In the genomic region with DNA sequence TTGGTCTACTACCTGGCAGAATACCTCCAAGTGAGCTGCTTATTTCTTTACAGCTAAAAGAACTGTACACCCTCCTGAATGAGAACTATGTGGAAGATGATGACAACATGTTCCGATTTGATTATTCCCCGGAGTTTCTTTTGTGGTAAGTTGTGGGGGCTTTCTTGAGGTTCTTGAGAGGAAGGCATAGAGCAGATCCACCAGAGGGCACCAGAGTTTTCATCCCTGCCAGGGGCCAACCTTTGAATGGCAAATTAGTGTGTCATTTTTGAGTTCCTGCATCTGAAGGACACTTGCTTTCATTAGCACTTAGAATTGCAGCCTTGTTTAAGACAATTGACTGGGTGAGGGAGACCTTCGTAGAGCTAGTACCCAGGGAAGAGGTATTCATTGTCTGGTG, we compare ENCODE assay signal across 8 cellular contexts. TPM values are rescaled to one million over a fixed set of nuclear protein-coding genes. Genes with fewer than 3 reads are reported as not detected.
DNase-seq lines count a peak whose midpoint lies in the region; ATAC-seq and TF ChIP-seq lines count a peak whose summit lies in the region.

No MANE protein-coding gene starts in this region.

- H3K27me3 ChIP-seq in BE2C = no peaks in the 10 kb centered on the region
- H3K27me3 ChIP-seq in liver (ENCODE audit: control insufficient read depth in 4 of 4, insufficient read depth in 4 of 4, low read length in 3 of 4) = no peaks in the 10 kb centered on the region
- no peaks in the 10 kb centered on the region for H3K27me3 ChIP-seq in prostate gland (replicated peaks; ENCODE audit: insufficient read depth)

- H3K4me1 ChIP-seq in BE2C (no peaks in the 10 kb centered on the region), liver (ENCODE audit: control insufficient read depth in 4 of 4, insufficient read depth in 4 of 4, low read length in 3 of 4) (peaks cover 9 to 25% (median 19%) of the 10 kb centered on the region in 4 donors), prostate gland (replicated peaks) (peaks cover 10% of the 10 kb centered on the region)

- no peak overlapping the region for H3K9ac ChIP-seq in liver (ENCODE audit: low read depth in 1 of 2, low read length in 2 of 2)

- TF ChIP-seq CTCF in BE2C (IDR thresholded peaks at IDR 0.05; ENCODE audit: low read depth, low read length) = peak; percentile 83
- TF ChIP-seq CTCF in liver (IDR thresholded peaks at IDR 0.05; ENCODE audit: low read depth, low read length, missing input control) = peak; percentile 28
- peak in 2 of 4 experiments; percentile 37 to 46 for TF ChIP-seq CTCF in prostate gland (IDR thresholded peaks at IDR 0.05)

- peak overlapping the region; percentile 69 for H3K27ac ChIP-seq in angular gyrus (ENCODE audit: low read depth, low read length)
- H3K27ac ChIP-seq in liver (ENCODE audit: low read depth in 1 of 2, low read length in 2 of 2) = peak overlapping the region in 1 of 2 donors; percentile 9
- no peak overlapping the region for H3K27ac ChIP-seq in prostate gland

- H3K36me3 ChIP-seq in BE2C = peaks cover 84% of the 10 kb centered on the region
- H3K36me3 ChIP-seq in liver (ENCODE audit: control insufficient read depth in 4 of 4, insufficient read depth in 3 of 4, low read depth in 1 of 4, low read length in 3 of 4) = peaks cover 13 to 48% (median 37%) of the 10 kb centered on the region in 4 donors
- H3K36me3 ChIP-seq in prostate gland = peaks cover 6 to 18% of the 10 kb centered on the region in 2 donors

- H3K36me3 Mint-ChIP-seq in T-cell = peaks cover 54% of the 10 kb centered on the region

- no peak for ATAC-seq in T-cell (replicated peaks in 1 of 4)

- intact Hi-C loops in prostate gland (cut with DNase I) = no loop called here

- WGBS in liver = 82% methylated on average over 3 of the region's 3 CpGs
- WGBS in prostate gland = 78% methylated on average over 3 of the region's 3 CpGs

- H3K9me3 ChIP-seq in BE2C = no peaks in the 10 kb centered on the region
- no peaks in the 10 kb centered on the region for H3K9me3 ChIP-seq in liver (ENCODE audit: control insufficient read depth in 4 of 4, low read length in 3 of 4)
- no peaks in the 10 kb centered on the region for H3K9me3 ChIP-seq in prostate gland

- no peaks in the 10 kb centered on the region for H3K4me1 Mint-ChIP-seq in T-cell

- H3K9me3 Mint-ChIP-seq in T-cell = no peaks in the 10 kb centered on the region

- TF ChIP-seq POLR2A in prostate gland (IDR thresholded peaks at IDR 0.05) = no peak

- peak; percentile 19 to 56 for TF ChIP-seq RAD21 in liver (IDR thresholded peaks at IDR 0.05)

- DNase-seq in BE2C = peak; percentile 49
- DNase-seq in HT1080 (ENCODE audit: low read depth) = peak; percentile 35
- no peak for DNase-seq in SHP77 (lab: John Stamatoyannopoulos, UW)
- no peak for DNase-seq in COLO668 (lab: John Stamatoyannopoulos, UW; ENCODE audit: unreplicated experiment)
- no peak for DNase-seq in prostate gland (ENCODE audit: low spot score)
- no peak for DNase-seq in T-cell

- H3K27ac Mint-ChIP-seq in T-cell = no peak overlapping the region

- no peak overlapping the region for H3K4me3 Mint-ChIP-seq in T-cell

- no peaks in the 10 kb centered on the region for H3K27me3 Mint-ChIP-seq in T-cell

- no peak overlapping the region for H3K4me3 ChIP-seq in BE2C (ENCODE audit: low read depth, low read length)
- no peak overlapping the region for H3K4me3 ChIP-seq in liver (ENCODE audit: low read depth in 1 of 3, low read length in 3 of 3)
- no peak overlapping the region for H3K4me3 ChIP-seq in prostate gland

- CTCF ChIA-PET in T-cell (lab: Charles Lee) = interaction anchor here in 1 of 2 donors (0.8 to 1.3 kb wide), 2 partner anchors 102 to 967 kb away, joined by 3 read pairs; no protein-coding TSS in a partner anchor

- POLR2A ChIA-PET in T-cell (lab: Charles Lee) = no interaction called here

TF ChIP-seq in liver, 16 proteins besides CTCF, POLR2A, EP300 and RAD21 (continues in another document):
- TF ChIP-seq GABPA (IDR thresholded peaks at IDR 0.05 in 1 of 2, conservative IDR thresholded peaks at IDR 0.05 in 1 of 2) = no peak
- TF ChIP-seq, protein P1, sequence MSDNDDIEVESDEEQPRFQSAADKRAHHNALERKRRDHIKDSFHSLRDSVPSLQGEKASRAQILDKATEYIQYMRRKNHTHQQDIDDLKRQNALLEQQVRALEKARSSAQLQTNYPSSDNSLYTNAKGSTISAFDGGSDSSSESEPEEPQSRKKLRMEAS (IDR thresholded peaks at IDR 0.05) = no peak
- no peak for TF ChIP-seq YY1 (IDR thresholded peaks at IDR 0.05)
- no peak for TF ChIP-seq NR2F2 (IDR thresholded peaks at IDR 0.05)
- TF ChIP-seq, protein P2, sequence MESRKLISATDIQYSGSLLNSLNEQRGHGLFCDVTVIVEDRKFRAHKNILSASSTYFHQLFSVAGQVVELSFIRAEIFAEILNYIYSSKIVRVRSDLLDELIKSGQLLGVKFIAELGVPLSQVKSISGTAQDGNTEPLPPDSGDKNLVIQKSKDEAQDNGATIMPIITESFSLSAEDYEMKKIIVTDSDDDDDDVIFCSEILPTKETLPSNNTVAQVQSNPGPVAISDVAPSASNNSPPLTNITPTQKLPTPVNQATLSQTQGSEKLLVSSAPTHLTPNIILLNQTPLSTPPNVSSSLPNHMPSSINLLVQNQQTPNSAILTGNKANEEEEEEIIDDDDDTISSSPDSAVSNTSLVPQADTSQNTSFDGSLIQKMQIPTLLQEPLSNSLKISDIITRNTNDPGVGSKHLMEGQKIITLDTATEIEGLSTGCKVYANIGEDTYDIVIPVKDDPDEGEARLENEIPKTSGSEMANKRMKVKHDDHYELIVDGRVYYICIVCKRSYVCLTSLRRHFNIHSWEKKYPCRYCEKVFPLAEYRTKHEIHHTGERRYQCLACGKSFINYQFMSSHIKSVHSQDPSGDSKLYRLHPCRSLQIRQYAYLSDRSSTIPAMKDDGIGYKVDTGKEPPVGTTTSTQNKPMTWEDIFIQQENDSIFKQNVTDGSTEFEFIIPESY (IDR thresholded peaks at IDR 0.05) = no peak
- TF ChIP-seq JUND (IDR thresholded peaks at IDR 0.05) = no peak
- no peak for TF ChIP-seq SP1 (IDR thresholded peaks at IDR 0.05)
- no peak for TF ChIP-seq HNF4G (IDR thresholded peaks at IDR 0.05)
- TF ChIP-seq EGR1 (IDR thresholded peaks at IDR 0.05; ENCODE audit: low read depth in 2 of 2) = no peak

RNA-seq across cellular contexts. Expression of a gene that starts 35.0 kb away (rescaled TPM):
- polyA plus RNA-seq in BE2C (2012; ENCODE audit: insufficient read depth, insufficient read length, low read depth) = 327 TPM
- 85.7 and 113 TPM in 2 replicates for total RNA-seq in HT1080 (2014; rRNA removed; shearing (Covaris generic))
- polyA plus RNA-seq in HT1080 (2015; cell fraction: cytosol; rRNA removed) = 65.1 and 86.9 TPM in 2 replicates
- polyA plus RNA-seq in HT1080 (2015; cell fraction: nucleus; rRNA removed) = 96.3 and 119 TPM in 2 replicates
- 10 to 100 TPM; 27.0 to 55.1 TPM for total RNA-seq in liver
- 10 to 100 TPM; 30.2 to 83.7 TPM for polyA plus RNA-seq in liver
- total RNA-seq in prostate gland = 10 to 100 TPM; 39.4 to 68.5 TPM
- 100 to 1,000 TPM in 3 of 5 donors, 10 to 100 TPM in 2; 79.5 to 139 (median 125) TPM for total RNA-seq in T-cell

RNA-seq across cellular contexts. Expression of a gene that starts 36.2 kb away (rescaled TPM):
- polyA plus RNA-seq in BE2C (2012; ENCODE audit: insufficient read depth, insufficient read length, low read depth) = 99.9 TPM
- total RNA-seq in HT1080 (2014; rRNA removed; shearing (Covaris generic)) = 56.2 and 63.9 TPM in 2 replicates
- 72.3 and 229 TPM in 2 replicates for polyA plus RNA-seq in HT1080 (2015; cell fraction: cytosol; rRNA removed)
- polyA plus RNA-seq in HT1080 (2015; cell fraction: nucleus; rRNA removed) = 40.1 and 50.9 TPM in 2 replicates
- total RNA-seq in liver = 1 to 10 TPM in 1 of 2 donors, under 1 TPM in 1; 0.28 to 2.3 TPM
- polyA plus RNA-seq in liver = 1 to 10 TPM; 1.1 to 1.6 TPM
- 100 to 1,000 TPM in 1 of 2 donors, 10 to 100 TPM in 1; 34.7 to 154 TPM for total RNA-seq in prostate gland
- 1 to 10 TPM; 3.1 to 9.9 (median 4.8) TPM for total RNA-seq in T-cell

RNA-seq across cellular contexts. Expression of a gene that starts 39.3 kb away (rescaled TPM):
- polyA plus RNA-seq in BE2C (2012; ENCODE audit: insufficient read depth, insufficient read length, low read depth) = 3.1 TPM
- 3.4 and 3.5 TPM in 2 replicates for total RNA-seq in HT1080 (2014; rRNA removed; shearing (Covaris generic))
- 5.4 and 6.3 TPM in 2 replicates for polyA plus RNA-seq in HT1080 (2015; cell fraction: cytosol; rRNA removed)
- polyA plus RNA-seq in HT1080 (2015; cell fraction: nucleus; rRNA removed) = 18.7 and 25.0 TPM in 2 replicates
- total RNA-seq in liver (10 to 100 TPM in 1 of 2 donors, 1 to 10 TPM in 1; 4.4 to 51.4 TPM), prostate gland (10 to 100 TPM; 18.8 to 23.3 TPM), T-cell (10 to 100 TPM; 28.4 to 48.5 (median 38.9) TPM)
- 10 to 100 TPM; 43.2 to 46.5 TPM for polyA plus RNA-seq in liver

RNA-seq across cellular contexts. Expression of a gene that starts 44.7 kb away (rescaled TPM):
- 42.5 TPM for polyA plus RNA-seq in BE2C (2012; ENCODE audit: insufficient read depth, insufficient read length, low read depth)
- 20.8 and 23.1 TPM in 2 replicates for total RNA-seq in HT1080 (2014; rRNA removed; shearing (Covaris generic))
- polyA plus RNA-seq in HT1080 (2015; cell fraction: cytosol; rRNA removed) = 21.7 and 22.9 TPM in 2 replicates
- polyA plus RNA-seq in HT1080 (2015; cell fraction: nucleus; rRNA removed) = 25.6 and 29.7 TPM in 2 replicates
- total RNA-seq in liver = 10 to 100 TPM; 15.6 to 22.9 TPM
- 10 to 100 TPM in 1 of 2 donors, 1 to 10 TPM in 1; 9.7 to 13.6 TPM for polyA plus RNA-seq in liver
- 100 to 1,000 TPM in 1 of 2 donors, 10 to 100 TPM in 1; 91.1 to 111 TPM for total RNA-seq in prostate gland
- total RNA-seq in T-cell = 10 to 100 TPM; 18.7 to 40.7 (median 29.7) TPM

RNA-seq across cellular contexts. Expression of a gene that starts 52.1 kb away (rescaled TPM):
- polyA plus RNA-seq in BE2C (2012; ENCODE audit: insufficient read depth, insufficient read length, low read depth) = 61.7 TPM
- total RNA-seq in HT1080 (2014; rRNA removed; shearing (Covaris generic)) = 17.9 and 45.7 TPM in 2 replicates
- polyA plus RNA-seq in HT1080 (2015; cell fraction: cytosol; rRNA removed) = 31.1 and 31.4 TPM in 2 replicates
- 47.8 and 47.9 TPM in 2 replicates for polyA plus RNA-seq in HT1080 (2015; cell fraction: nucleus; rRNA removed)
- 10 to 100 TPM; 13.4 to 14.3 TPM for total RNA-seq in liver
- polyA plus RNA-seq in liver = 10 to 100 TPM in 1 of 2 donors, 1 to 10 TPM in 1; 7.4 to 11.3 TPM
- 10 to 100 TPM; 34.5 to 67.1 TPM for total RNA-seq in prostate gland
- total RNA-seq in T-cell = 10 to 100 TPM; 32.3 to 55.9 (median 34.5) TPM

Comparison
In these comparisons a context has a peak if more than half of its experiments do, and no peak if none do; other contexts are left out.
1. DNase-seq: peak in BE2C (single experiment) and HT1080 (single experiment); none in SHP77 (0 of 2), COLO668 (single experiment), prostate gland (single experiment) and T-cell (0 of 34).